ENCODE assay signal across 8 cellular contexts in the genomic region with DNA sequence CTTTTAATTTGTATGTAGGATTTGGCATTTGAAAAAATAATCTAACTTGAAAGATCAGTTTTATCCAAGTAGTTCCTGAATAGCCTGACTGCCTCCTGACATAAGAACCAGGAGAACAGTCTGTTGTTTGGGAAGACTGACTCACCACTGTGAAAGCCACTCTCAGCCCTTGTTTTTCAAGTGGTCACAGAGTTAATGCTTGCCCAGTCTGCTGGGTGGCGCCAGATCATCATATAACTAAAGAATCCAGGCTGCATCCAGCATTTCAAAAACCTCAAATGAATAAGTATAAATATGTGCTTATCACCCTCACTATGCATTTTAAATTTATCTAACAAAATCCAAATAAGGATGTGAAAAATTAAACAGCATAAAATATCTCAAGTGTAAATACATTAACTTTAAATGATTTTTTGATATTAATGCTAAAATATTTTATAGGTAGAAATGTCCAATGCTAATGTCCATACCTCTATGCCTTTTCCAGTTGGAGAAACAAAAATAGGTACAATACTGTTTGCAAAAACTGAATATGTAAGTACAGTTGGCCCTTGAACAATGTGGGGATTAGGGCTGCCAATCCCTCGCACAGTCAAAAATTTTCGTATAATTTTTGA. TPM values are rescaled to one million over a fixed set of nuclear protein-coding genes. Genes with fewer than 3 reads are reported as not detected.
DNase-seq lines count a peak whose midpoint lies in the region; ATAC-seq and TF ChIP-seq lines count a peak whose summit lies in the region.

No MANE protein-coding gene starts in this region.

- ATAC-seq in mucosa of descending colon (peak; percentile 48), HG02623 (IDR thresholded peaks at IDR 0.05; ENCODE audit: unreplicated experiment) (no peak)

- CTCF ChIA-PET in GM10248 (lab: Yijun Ruan, JAX): interaction anchor here (1.7 to 2.9 kb wide), 3 partner anchors 11 to 15 kb away, joined by 4 to 11 read pairs (median 6); no protein-coding TSS in a partner anchor

- H3K36me3 ChIP-seq in mucosa of descending colon (ENCODE audit: low read depth): no peaks in the 10 kb centered on the region

- DNase-seq in GM10248 (ENCODE audit: extremely low spot score) (peak; percentile 3), OCI-M1 (lab: John Stamatoyannopoulos, UW) (peak; percentile 73), epidermal melanocyte (ENCODE audit: insufficient read length, low spot score) (peak; percentile 22), mucosa of descending colon (no peak), NCI-H226 (no peak)
- peak; percentile 10 for DNase-seq in Jurkat, Clone E6-1 (ENCODE audit: low read depth, low spot score)
- no peak for DNase-seq in stimulated activated CD4-positive, alpha-beta T cell treated with anti-CD3 and anti-CD28 coated beads, Interleukin-4, amount 100 ng/mL, for 4 hours

- intact Hi-C loops in mucosa of descending colon (cut with DNase I, micrococcal nuclease): no loop called here

- POLR2A ChIA-PET in GM10248 (lab: Yijun Ruan, JAX): no interaction called here

- TF ChIP-seq CTCF in GM10248 (IDR thresholded peaks at IDR 0.05; ENCODE audit: control extremely low read depth, extremely low read depth, low read depth, missing control alignments): peak; percentile 27
- no peak for TF ChIP-seq CTCF in mucosa of descending colon (IDR thresholded peaks at IDR 0.05)

- H3K9me3 ChIP-seq in mucosa of descending colon: no peaks in the 10 kb centered on the region

- no peaks in the 10 kb centered on the region for H3K4me1 ChIP-seq in mucosa of descending colon (ENCODE audit: low read depth)

- no peak overlapping the region for H3K4me3 ChIP-seq in Jurkat, Clone E6-1 (ENCODE audit: low read length)
- H3K4me3 ChIP-seq in mucosa of descending colon: no peak overlapping the region

RNA-seq across cellular contexts. Expression of gene ZBBX, which starts 26.9 kb away (rescaled TPM):
- polyA plus RNA-seq in Jurkat, Clone E6-1 (2012; ENCODE audit: insufficient read depth, insufficient read length): not detected
- total RNA-seq in mucosa of descending colon: not detected

Comparison
In these comparisons a context has a peak if more than half of its experiments do, and no peak if none do; other contexts are left out.
1. DNase-seq: peak in GM10248 (single experiment), Jurkat, Clone E6-1 (single experiment), OCI-M1 (single experiment) and epidermal melanocyte (single experiment); none in mucosa of descending colon (0 of 3), NCI-H226 (single experiment) and stimulated activated CD4-positive, alpha-beta T cell treated with anti-CD3 and anti-CD28 coated beads, Interleukin-4, amount 100 ng/mL, for 4 hours (0 of 2).